ENCODE assay signal across 24 cellular contexts in the genomic region with DNA sequence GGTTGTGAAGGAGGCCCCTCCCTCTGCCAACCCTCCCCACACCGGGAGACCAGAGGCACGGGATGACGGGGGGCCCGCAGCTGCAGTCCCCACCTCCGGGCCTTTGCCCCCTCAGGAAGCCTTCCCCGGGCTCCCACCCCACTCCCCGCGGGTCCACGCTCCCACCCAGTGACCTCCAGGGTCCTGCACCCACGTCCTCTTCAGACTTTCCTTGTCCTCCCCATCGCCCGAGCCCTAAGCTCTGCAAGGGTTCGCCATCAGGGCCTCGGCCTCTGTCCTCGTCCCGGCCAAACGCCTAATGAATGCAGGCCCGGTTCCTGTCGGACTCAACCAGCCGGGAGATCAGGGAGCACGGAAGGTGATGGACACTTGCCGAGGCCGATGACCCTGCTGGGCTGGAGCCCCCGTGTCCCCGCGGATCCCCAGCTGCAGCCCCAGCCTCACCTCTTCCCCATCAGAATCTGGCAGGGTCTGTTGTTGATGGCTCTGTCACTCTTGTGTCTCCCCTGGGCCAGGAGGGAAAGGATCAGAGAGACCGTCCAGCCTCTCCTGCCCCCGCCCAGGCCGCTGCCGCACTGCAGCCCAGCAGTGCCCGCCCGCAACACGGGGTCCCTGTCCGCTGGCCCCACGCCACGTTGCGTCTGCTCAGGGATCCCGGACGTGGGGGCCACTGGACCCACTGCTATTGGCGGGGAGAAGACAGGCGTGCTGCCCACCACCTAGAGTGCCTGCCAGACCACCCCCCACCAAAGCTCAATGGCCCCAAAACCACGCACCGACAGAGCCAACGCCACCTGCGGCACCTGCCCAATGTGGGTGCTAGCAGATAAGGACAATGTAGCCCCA. TPM values are rescaled to one million over a fixed set of nuclear protein-coding genes. Genes with fewer than 3 reads are reported as not detected.
DNase-seq lines count a peak whose midpoint lies in the region; ATAC-seq, FAIRE-seq and TF ChIP-seq lines count a peak whose summit lies in the region.
"Had no signal": no experiment of that assay in that cellular context is flagged by ENCODE, and none has a peak within 500 bp of the region (broad histone marks: within the 10 kb centered on the region; RNA-seq: fewer than 3 reads in every experiment).

No MANE protein-coding gene starts in this region.

- H2AK5ac ChIP-seq in H1 (ENCODE audit: low read depth, low read length) (no peak overlapping the region), trophoblast cell (ENCODE audit: low read length) (no peak overlapping the region)

- H4K91ac ChIP-seq in H1 (replicated peaks; ENCODE audit: insufficient read length, low read length) (no peak overlapping the region), trophoblast cell (ENCODE audit: low read depth, low read length) (no peak overlapping the region)

- H2AFZ ChIP-seq in H1 (ENCODE audit: low read length) (no peak overlapping the region), trophoblast cell (ENCODE audit: insufficient read depth, low read length, poor library complexity) (no peak overlapping the region)
- H2AFZ ChIP-seq: GM23338 had no signal

- H3K79me1 ChIP-seq in H1 (ENCODE audit: low read depth, low read length): no peaks in the 10 kb centered on the region
- H3K79me1 ChIP-seq in trophoblast cell (ENCODE audit: low read length): no peaks in the 10 kb centered on the region

- no peak overlapping the region for H4K12ac ChIP-seq in trophoblast cell (ENCODE audit: low read depth, low read length)

- H3K9ac ChIP-seq in H1 (replicated peaks in 1 of 4; ENCODE audit: extremely low read depth in 1 of 4, low read depth in 3 of 4, low read length in 3 of 4): no peak overlapping the region
- peak overlapping the region; percentile 5 for H3K9ac ChIP-seq in trophoblast cell (ENCODE audit: low read length)

- H3K9me3 ChIP-seq in H1 (ENCODE audit: insufficient read depth in 2 of 2, low read depth in 1 of 2, low read length in 1 of 2) (no peaks in the 10 kb centered on the region), mucosa of descending colon (no peaks in the 10 kb centered on the region), trophoblast cell (ENCODE audit: insufficient read depth, low read depth, low read length) (no peaks in the 10 kb centered on the region)
- H3K9me3 ChIP-seq: HAP-1 had no signal

- H4K8ac ChIP-seq in H1 (ENCODE audit: extremely low read depth, insufficient read depth, low read length): peak overlapping the region; percentile 68
- no peak overlapping the region for H4K8ac ChIP-seq in trophoblast cell (ENCODE audit: low read depth, low read length)

- no peak for TF ChIP-seq EP300 in H1 (IDR thresholded peaks at IDR 0.05; ENCODE audit: borderline replicate concordance in 1 of 2, low read depth in 2 of 2, low read length in 2 of 2)

- H2BK120ac ChIP-seq in H1 (replicated peaks; ENCODE audit: low read depth, low read length) (no peak overlapping the region), trophoblast cell (ENCODE audit: insufficient read depth, low read length, poor library complexity) (no peak overlapping the region)

- H2BK5ac ChIP-seq in H1 (ENCODE audit: low read depth, low read length) (no peak overlapping the region), trophoblast cell (ENCODE audit: low read depth, low read length, poor library complexity) (no peak overlapping the region)

- H3K36me3 ChIP-seq in H1 (ENCODE audit: control insufficient read depth in 2 of 4, insufficient read depth in 4 of 4, low read length in 3 of 4): no peaks in the 10 kb centered on the region
- no peaks in the 10 kb centered on the region for H3K36me3 ChIP-seq in mucosa of descending colon (ENCODE audit: low read depth)
- H3K36me3 ChIP-seq in trophoblast cell (ENCODE audit: control insufficient read depth in 1 of 2, insufficient read depth in 2 of 2, low read length in 2 of 2): no peaks in the 10 kb centered on the region
- H3K36me3 ChIP-seq: HAP-1 had no signal

- H2BK15ac ChIP-seq in H1 (ENCODE audit: low read length): no peak overlapping the region

- H2BK12ac ChIP-seq in H1 (ENCODE audit: low read depth, low read length) (no peak overlapping the region), trophoblast cell (ENCODE audit: low read length) (no peak overlapping the region)

- 91% methylated on average over 43 of the region's 45 CpGs; no CpG with 5 or more reads in 1 of the 2 experiments for WGBS in H1 (ENCODE audit: extremely low coverage in 1 of 2, insufficient coverage in 1 of 2, insufficient read length in 1 of 2, insufficient replicate concordance in 2 of 2, low coverage in 1 of 2, low lambda C conversion rate in 2 of 2, missing lambda C conversion rate in 1 of 2), 2 experiments
- WGBS in trophoblast cell (ENCODE audit: extremely low coverage, insufficient coverage, insufficient read length): no CpG with 5 or more reads among the region's 45 CpGs

- TF ChIP-seq CTCF in H1 (IDR thresholded peaks at IDR 0.05; ENCODE audit: control extremely low read depth in 1 of 3, insufficient read depth in 1 of 3, low read depth in 1 of 3, low read length in 3 of 3): no peak
- TF ChIP-seq CTCF in mucosa of descending colon (IDR thresholded peaks at IDR 0.05): no peak

- no peak for TF ChIP-seq POLR2A in H1 (IDR thresholded peaks at IDR 0.05; ENCODE audit: control extremely low read depth in 1 of 2, low read depth in 2 of 2, low read length in 2 of 2)

- H3K23ac ChIP-seq in H1 (ENCODE audit: insufficient read length) (no peak overlapping the region), trophoblast cell (ENCODE audit: low read length) (no peak overlapping the region)

- ATAC-seq in mucosa of descending colon (no peak), GM18520 (IDR thresholded peaks at IDR 0.05; ENCODE audit: unreplicated experiment) (no peak)
- ATAC-seq: GM23338 had no signal

- H3K4ac ChIP-seq in H1 (replicated peaks; ENCODE audit: insufficient read length, low read depth, low read length) (no peak overlapping the region), trophoblast cell (ENCODE audit: low read depth, low read length) (no peak overlapping the region)

- no peak overlapping the region for H2BK20ac ChIP-seq in H1 (ENCODE audit: low read length)

- no peak overlapping the region for H3K14ac ChIP-seq in H1 (ENCODE audit: insufficient read length)
- H3K14ac ChIP-seq in trophoblast cell (ENCODE audit: low read length): no peak overlapping the region

- no peaks in the 10 kb centered on the region for H3K23me2 ChIP-seq in H1 (ENCODE audit: low read depth, low read length)

- FAIRE-seq in H1 (lab: Jason Lieb, UNC) (no peak), urothelium cell line (lab: Jason Lieb, UNC) (no peak)
- FAIRE-seq: GM12891, GM18507, GM19239, H54 had no signal

- H3K79me2 ChIP-seq in H1 (ENCODE audit: control insufficient read depth in 1 of 2, insufficient read depth in 2 of 2, low read length in 2 of 2) (no peaks in the 10 kb centered on the region), trophoblast cell (ENCODE audit: control insufficient read depth, insufficient read depth, low read length, poor library complexity) (no peaks in the 10 kb centered on the region)

- no peak overlapping the region for H3K27ac ChIP-seq in H1 (ENCODE audit: low read depth, low read length)
- no peak overlapping the region for H3K27ac ChIP-seq in trophoblast cell (ENCODE audit: low read depth, low read length)

- no peak for DNase-seq in H1 (ENCODE audit: low read depth in 1 of 2, low spot score in 2 of 2)
- peak in 2 of 3 donors; percentile 22 to 43 for DNase-seq in mucosa of descending colon
- no peak for DNase-seq in trophoblast cell
- DNase-seq in urothelium cell line (ENCODE audit: low spot score): no peak
- DNase-seq in NCI-H446 (lab: John Stamatoyannopoulos, UW): no peak
- DNase-seq: C1 segment of cervical spinal cord, Calu3, COR-L47, DMS53, DMS79 treated with DMSO at 0.1 percent for 48 hours, GF-D8 had no signal

- H4K20me1 ChIP-seq in H1 (replicated peaks in 1 of 2; ENCODE audit: control insufficient read depth in 1 of 2, insufficient read depth in 2 of 2, low read length in 2 of 2): no peaks in the 10 kb centered on the region

- no peak for TF ChIP-seq RAD21 in H1 (IDR thresholded peaks at IDR 0.05 in 1 of 2, conservative IDR thresholded peaks at IDR 0.05 in 1 of 2; ENCODE audit: low read depth in 2 of 2, low read length in 2 of 2)

- intact Hi-C loops in mucosa of descending colon (cut with DNase I, micrococcal nuclease): no loop called here

- H3K4me3 ChIP-seq in H1 (ENCODE audit: extremely low read depth in 1 of 4, insufficient read depth in 2 of 4, low read depth in 3 of 4, low read length in 4 of 4): no peak overlapping the region
- no peak overlapping the region for H3K4me3 ChIP-seq in mucosa of descending colon
- no peak overlapping the region for H3K4me3 ChIP-seq in trophoblast cell (ENCODE audit: low read depth, low read length)
- H3K4me3 ChIP-seq: GM23338, HAP-1 had no signal

- POLR2A ChIA-PET in H1 (lab: Charles Lee; ENCODE audit: partially characterized antibody): no interaction called here

- H3K27me3 ChIP-seq in H1 (replicated peaks in 1 of 4; ENCODE audit: control insufficient read depth in 3 of 4, extremely low read depth in 1 of 4, insufficient read depth in 3 of 4, low read length in 3 of 4): peaks cover 0 to 3% (median 0%) of the 10 kb centered on the region in 4 experiments; a peak in 3 of 7 replicates
- no peaks in the 10 kb centered on the region for H3K27me3 ChIP-seq in trophoblast cell (ENCODE audit: insufficient read depth, low read length)

- CTCF ChIA-PET in H1 (lab: Charles Lee; ENCODE audit: partially characterized antibody): interaction anchor here (1.0 to 6.2 kb wide), 9 partner anchors 10 to 260 kb away, joined by 3 to 73 read pairs (median 4); no protein-coding TSS in a partner anchor

- H3K18ac ChIP-seq in H1 (ENCODE audit: extremely low read depth, low read length): no peak overlapping the region; the same call in 1 of the 2 replicates
- H3K18ac ChIP-seq in trophoblast cell (ENCODE audit: low read length): no peak overlapping the region

- H3K4me2 ChIP-seq in H1 (ENCODE audit: insufficient read depth in 1 of 2, low read depth in 2 of 2, low read length in 2 of 2): no peak overlapping the region
- H3K4me2 ChIP-seq in trophoblast cell (ENCODE audit: low read length): no peak overlapping the region
- H3K4me2 ChIP-seq: GM23338 had no signal

- H3K4me1 ChIP-seq in H1 (replicated peaks in 1 of 4; ENCODE audit: control insufficient read depth in 3 of 4, insufficient read depth in 4 of 4, low read length in 3 of 4): no peaks in the 10 kb centered on the region
- peaks cover under 1% of the 10 kb centered on the region for H3K4me1 ChIP-seq in mucosa of descending colon (ENCODE audit: low read depth)
- H3K4me1 ChIP-seq in trophoblast cell (ENCODE audit: control insufficient read depth in 1 of 2, insufficient read depth in 2 of 2, low read length in 2 of 2): no peaks in the 10 kb centered on the region
- H3K4me1 ChIP-seq: HAP-1 had no signal

- H3K56ac ChIP-seq in H1 (replicated peaks; ENCODE audit: insufficient read length, low read depth, low read length): no peak overlapping the region

- H4K5ac ChIP-seq in H1 (ENCODE audit: insufficient read length, low read depth, low read length): no peak overlapping the region

RNA-seq across cellular contexts. Expression of a gene that starts 5.7 kb away (rescaled TPM):
- total RNA-seq in H1 (2021; fragmentation: NEBNext Ultra II Directional; extraction: Animal tissue kit (Norgen Biotek cat#: 25700)): 2.9 and 4.1 TPM in 2 replicates
- 9.3 and 10.0 TPM in 2 replicates for polyA plus RNA-seq in H1 (2011; rRNA removed)
- polyA plus RNA-seq in H1 (2011; cell fraction: cytosol; rRNA removed): 9.1 TPM
- polyA plus RNA-seq in H1 (2011; cell fraction: nucleus; rRNA removed): 19.8 TPM
- polyA plus RNA-seq in H1 (2012, experiment 1 of 2): 4.2 to 8.7 TPM (median 7.7 TPM) in 4 replicates
- 4.7 TPM for polyA plus RNA-seq in H1 (2012, experiment 2 of 2)
- polyA plus RNA-seq in H1 (2013, experiment 1 of 2): 5.4 TPM
- polyA plus RNA-seq in H1 (2013, experiment 2 of 2): 4.9 TPM
- 4.7 and 7.9 TPM in 2 replicates for polyA minus RNA-seq in H1 (2011; rRNA and poly(A)+ RNA removed)
- 5.4 TPM for polyA minus RNA-seq in H1 (2011; cell fraction: cytosol; rRNA and poly(A)+ RNA removed)
- 5.2 TPM for polyA minus RNA-seq in H1 (2011; cell fraction: nucleus; rRNA and poly(A)+ RNA removed)
- 1 to 10 TPM in 1 of 3 donors, under 1 TPM in 2; 0.55 to 1.2 (median 0.80) TPM for total RNA-seq in mucosa of descending colon
- 0.94 and 0.97 TPM in 2 replicates for polyA plus RNA-seq in trophoblast cell (2013)

RNA-seq across cellular contexts. Expression of a gene that starts 41.9 kb away (rescaled TPM):
- total RNA-seq in H1 (2021; fragmentation: NEBNext Ultra II Directional; extraction: Animal tissue kit (Norgen Biotek cat#: 25700)): 42.4 and 44.3 TPM in 2 replicates
- 44.3 and 69.6 TPM in 2 replicates for polyA plus RNA-seq in H1 (2011; rRNA removed)
- polyA plus RNA-seq in H1 (2011; cell fraction: cytosol; rRNA removed): 21.3 TPM
- polyA plus RNA-seq in H1 (2011; cell fraction: nucleus; rRNA removed): 69.2 TPM
- 35.1 to 44.9 TPM (median 43.7 TPM) in 4 replicates for polyA plus RNA-seq in H1 (2012, experiment 1 of 2)
- 33.4 TPM for polyA plus RNA-seq in H1 (2012, experiment 2 of 2)
- 22.8 TPM for polyA plus RNA-seq in H1 (2013, experiment 1 of 2)
- 21.3 TPM for polyA plus RNA-seq in H1 (2013, experiment 2 of 2)
- 18.8 and 19.5 TPM in 2 replicates for polyA minus RNA-seq in H1 (2011; rRNA and poly(A)+ RNA removed)
- 24.8 TPM for polyA minus RNA-seq in H1 (2011; cell fraction: cytosol; rRNA and poly(A)+ RNA removed)
- polyA minus RNA-seq in H1 (2011; cell fraction: nucleus; rRNA and poly(A)+ RNA removed): 20.1 TPM
- 10 to 100 TPM; 45.4 to 54.3 (median 50.2) TPM for total RNA-seq in mucosa of descending colon
- polyA plus RNA-seq in trophoblast cell (2013): 24.5 and 26.8 TPM in 2 replicates

RNA-seq across cellular contexts. Expression of a gene that starts 53.1 kb away (rescaled TPM):
- not detected in 2 replicates for total RNA-seq in H1 (2021; fragmentation: NEBNext Ultra II Directional; extraction: Animal tissue kit (Norgen Biotek cat#: 25700))
- polyA plus RNA-seq in H1 (2011; rRNA removed): not detected in 2 replicates
- polyA plus RNA-seq in H1 (2011; cell fraction: cytosol; rRNA removed): not detected
- not detected for polyA plus RNA-seq in H1 (2011; cell fraction: nucleus; rRNA removed)
- 0.04 TPM in 1 of 4 replicates, not detected in the others for polyA plus RNA-seq in H1 (2012, experiment 1 of 2)
- polyA plus RNA-seq in H1 (2012, experiment 2 of 2): 0.01 TPM
- polyA plus RNA-seq in H1 (2013, experiment 1 of 2): not detected
- polyA plus RNA-seq in H1 (2013, experiment 2 of 2): not detected
- not detected in 2 replicates for polyA minus RNA-seq in H1 (2011; rRNA and poly(A)+ RNA removed)
- polyA minus RNA-seq in H1 (2011; cell fraction: cytosol; rRNA and poly(A)+ RNA removed): not detected
- not detected for polyA minus RNA-seq in H1 (2011; cell fraction: nucleus; rRNA and poly(A)+ RNA removed)
- total RNA-seq in mucosa of descending colon: not detected
- not detected in 2 replicates for polyA plus RNA-seq in trophoblast cell (2013)
- total RNA-seq: A172; A673; CD4-positive, alpha-beta memory T cell; Daoy; G401; GM23338 had no signal
- polyA plus RNA-seq: BJ; CD4-positive, alpha-beta memory T cell; GM23338 had no signal

RNA-seq across cellular contexts. Expression of a gene that starts 57.0 kb away (rescaled TPM):
- total RNA-seq in H1 (2021; fragmentation: NEBNext Ultra II Directional; extraction: Animal tissue kit (Norgen Biotek cat#: 25700)): 45.9 and 53.2 TPM in 2 replicates
- 14.3 and 44.7 TPM in 2 replicates for polyA plus RNA-seq in H1 (2011; rRNA removed)
- polyA plus RNA-seq in H1 (2011; cell fraction: cytosol; rRNA removed): 15.0 TPM
- 29.0 TPM for polyA plus RNA-seq in H1 (2011; cell fraction: nucleus; rRNA removed)
- polyA plus RNA-seq in H1 (2012, experiment 1 of 2): 15.6 to 26.7 TPM (median 23.8 TPM) in 4 replicates
- polyA plus RNA-seq in H1 (2012, experiment 2 of 2): 21.5 TPM
- 27.2 TPM for polyA plus RNA-seq in H1 (2013, experiment 1 of 2)
- 28.5 TPM for polyA plus RNA-seq in H1 (2013, experiment 2 of 2)
- polyA minus RNA-seq in H1 (2011; rRNA and poly(A)+ RNA removed): 1.1 and 2.2 TPM in 2 replicates
- polyA minus RNA-seq in H1 (2011; cell fraction: cytosol; rRNA and poly(A)+ RNA removed): 32.1 TPM
- polyA minus RNA-seq in H1 (2011; cell fraction: nucleus; rRNA and poly(A)+ RNA removed): 10.4 TPM
- total RNA-seq in mucosa of descending colon: 10 to 100 TPM; 22.6 to 26.5 (median 25.6) TPM
- 18.5 and 21.1 TPM in 2 replicates for polyA plus RNA-seq in trophoblast cell (2013)

Comparison
In these comparisons a context has a peak if more than half of its experiments do, and no peak if none do; other contexts are left out.
1. DNase-seq: peak in mucosa of descending colon (2 of 3); none in H1 (0 of 2), trophoblast cell (0 of 2), urothelium cell line (single experiment) and NCI-H446 (0 of 2).